ENCODE assay signal across 9 cellular contexts in genomic region chr9:32906213-32906612, GRCh38.
A peak's percentile ranks its signal among the peaks of the same experiment; 100 is the strongest.
DNase-seq lines count a peak whose midpoint lies in the region; ATAC-seq and TF ChIP-seq lines count a peak whose summit lies in the region.
"Had no signal": no experiment of that assay in that cellular context is flagged by ENCODE, and none has a peak within 500 bp of the region (broad histone marks: within the 10 kb centered on the region; RNA-seq: fewer than 3 reads in every experiment).

No MANE protein-coding gene starts in this region.

- H3K27ac Mint-ChIP-seq in T-helper 17 cell = no peak overlapping the region

- H3K36me3 ChIP-seq in effector memory CD4-positive, alpha-beta T cell (ENCODE audit: control insufficient read depth, insufficient read depth, low read length) = no peaks in the 10 kb centered on the region
- H3K36me3 ChIP-seq in testis (ENCODE audit: low read depth, missing control alignments) = no peaks in the 10 kb centered on the region

- no peak overlapping the region for H3K4me3 ChIP-seq in effector memory CD4-positive, alpha-beta T cell (ENCODE audit: insufficient read depth, low read depth, low read length, poor library complexity, severe bottlenecking)
- H3K4me3 ChIP-seq in testis = no peak overlapping the region

- DNase-seq in NOMO-1 treated with DMSO at 0.1 percent for 48 hours (lab: John Stamatoyannopoulos, UW; ENCODE audit: unreplicated experiment) = peak; percentile 95
- DNase-seq in effector memory CD4-positive, alpha-beta T cell = no peak
- DNase-seq in COLO829 (ENCODE audit: low spot score) = no peak
- no peak for DNase-seq in testis
- DNase-seq in T-helper 17 cell = no peak
- DNase-seq: SW 1271 had no signal

- H3K27ac ChIP-seq in effector memory CD4-positive, alpha-beta T cell (ENCODE audit: insufficient read depth, low read length, poor library complexity, severe bottlenecking) = no peak overlapping the region
- H3K27ac ChIP-seq in testis = no peak overlapping the region

- TF ChIP-seq CTCF in testis (IDR thresholded peaks at IDR 0.05) = no peak

- H3K4me1 Mint-ChIP-seq in T-helper 17 cell = no peaks in the 10 kb centered on the region

- no peaks in the 10 kb centered on the region for H3K27me3 ChIP-seq in effector memory CD4-positive, alpha-beta T cell (replicated peaks; ENCODE audit: control insufficient read depth, insufficient read depth, low read length, poor library complexity, severe bottlenecking)
- no peaks in the 10 kb centered on the region for H3K27me3 ChIP-seq in testis

- no peak overlapping the region for H3K4me3 Mint-ChIP-seq in T-helper 17 cell

- H3K36me3 Mint-ChIP-seq in T-helper 17 cell (ENCODE audit: low read depth) = peaks cover 2% of the 10 kb centered on the region

- ATAC-seq in GM18499 (IDR thresholded peaks at IDR 0.05; ENCODE audit: insufficient read depth, unreplicated experiment) (peak; percentile 89), GM21367 (IDR thresholded peaks at IDR 0.05; ENCODE audit: unreplicated experiment) (peak; percentile 95), HG03060 (IDR thresholded peaks at IDR 0.05; ENCODE audit: low read depth, unreplicated experiment) (peak; percentile 98), T-helper 17 cell (no peak)

- H3K9me3 ChIP-seq in effector memory CD4-positive, alpha-beta T cell (ENCODE audit: control insufficient read depth, low read length) = no peaks in the 10 kb centered on the region
- H3K9me3 ChIP-seq in testis = no peaks in the 10 kb centered on the region
- H3K9me3 ChIP-seq in T-helper 17 cell (ENCODE audit: control insufficient read depth, low read length, poor library complexity, severe bottlenecking) = no peaks in the 10 kb centered on the region

- intact Hi-C loops in testis (cut with DNase I; ENCODE audit: low total_unique reads) = no loop called here

- TF ChIP-seq POLR2A in testis (IDR thresholded peaks at IDR 0.05) = no peak

- 62 to 73% methylated on average over 6 to 7 of the region's 7 CpGs for WGBS in testis, 2 donors

- peaks cover 23% of the 10 kb centered on the region for H3K27me3 Mint-ChIP-seq in T-helper 17 cell

- no peaks in the 10 kb centered on the region for H3K4me1 ChIP-seq in effector memory CD4-positive, alpha-beta T cell (ENCODE audit: control insufficient read depth, insufficient read depth, low read length, poor library complexity, severe bottlenecking)
- H3K4me1 ChIP-seq in testis = no peaks in the 10 kb centered on the region
